In genomic region chr4:118388621-118389020, GRCh38 we compare ENCODE assay signal across 19 cellular contexts. TPM values are rescaled to one million over a fixed set of nuclear protein-coding genes. Genes with fewer than 3 reads are reported as not detected.
"Had no signal": no experiment of that assay in that cellular context is flagged by ENCODE, and none has a peak within 500 bp of the region (broad histone marks: within the 10 kb centered on the region; RNA-seq: fewer than 3 reads in every experiment).

No MANE protein-coding gene starts in this region.

- ATAC-seq: esophagus mucosa; heart right ventricle; left lobe of liver; naive thymus-derived CD4-positive, alpha-beta T cell; right cardiac atrium had no signal

- H3K9me3 ChIP-seq: thoracic aorta had no signal

- DNase-seq: cortex of kidney; dorsolateral prefrontal cortex; effector CD8-positive, alpha-beta T cell; heart right ventricle; hypothalamus; islet precursor cell; mammary epithelial cell; naive thymus-derived CD4-positive, alpha-beta T cell; nephron progenitor cell; right cardiac atrium; small intestine; stimulated activated CD4-positive, alpha-beta T cell treated with anti-CD3 and anti-CD28 coated beads, Interleukin-12 subunit alpha, Interleukin-12 subunit beta, amount 100 ng/mL, for 4 hours; stimulated activated naive CD4-positive, alpha-beta T cell; stomach; substantia nigra; transverse colon had no signal

- H3K4me3 ChIP-seq: dorsolateral prefrontal cortex, heart right ventricle, stomach, thoracic aorta, transverse colon had no signal

- H3K36me3 ChIP-seq: heart right ventricle, stomach, thoracic aorta, transverse colon had no signal

- H3K4me1 Mint-ChIP-seq: naive thymus-derived CD4-positive, alpha-beta T cell; nephron progenitor cell had no signal

- H3K4me3 Mint-ChIP-seq: naive thymus-derived CD4-positive, alpha-beta T cell; nephron progenitor cell had no signal

- H3K27ac ChIP-seq: dorsolateral prefrontal cortex, heart right ventricle, stomach, thoracic aorta, transverse colon had no signal

- H3K27me3 ChIP-seq: stomach, transverse colon had no signal

- H3K27ac Mint-ChIP-seq: naive thymus-derived CD4-positive, alpha-beta T cell; nephron progenitor cell had no signal

- H3K4me1 ChIP-seq: heart right ventricle, stomach, transverse colon had no signal

RNA-seq across cellular contexts. Expression of gene PRSS12, which starts 35.8 kb away (rescaled TPM):
- total RNA-seq: naive thymus-derived CD4-positive, alpha-beta T cell; right cardiac atrium had no signal
